In genomic region chr3:84893211-84893610, GRCh38 we compare ENCODE assay signal across 14 cellular contexts.
DNase-seq lines count a peak whose midpoint lies in the region; ATAC-seq and TF ChIP-seq lines count a peak whose summit lies in the region.
"Had no signal": no experiment of that assay in that cellular context is flagged by ENCODE, and none has a peak within 500 bp of the region (broad histone marks: within the 10 kb centered on the region; RNA-seq: fewer than 3 reads in every experiment).

No MANE protein-coding gene starts in this region.

- ATAC-seq in esophagus mucosa: no peak

- H3K27ac ChIP-seq in 22Rv1: peak overlapping the region; percentile 46
- H3K27ac ChIP-seq: C4-2B, SJSA1 had no signal

- in situ Hi-C loops in G401 (cut with HindIII; ENCODE audit: low sequenced_read_pairs): no loop called here

- TF ChIP-seq CTCF in 22Rv1 (IDR thresholded peaks at IDR 0.05): no peak

- peak; percentile 55 for DNase-seq in G401 (ENCODE audit: low spot score)
- peak; percentile 52 to 85 for DNase-seq in NCI-H2081 (lab: John Stamatoyannopoulos, UW)
- DNase-seq in NCI-H69 (lab: John Stamatoyannopoulos, UW): peak; percentile 47
- no peak for DNase-seq in midbrain (lab: John Stamatoyannopoulos, UW)
- DNase-seq in GF-D8 (lab: John Stamatoyannopoulos, UW): no peak
- DNase-seq: GOT3, KBM-7, NCI-H1694, NCI-H446 treated with DMSO at 0.1 percent for 48 hours, NCI-H82 had no signal

Comparison
In these comparisons a context has a peak if more than half of its experiments do, and no peak if none do; other contexts are left out.
1. DNase-seq: peak in G401 (single experiment), NCI-H2081 (2 of 2) and NCI-H69 (single experiment); none in midbrain (single experiment) and GF-D8 (single experiment).